6 cellular contexts compared by ENCODE assay signal in the genomic region with DNA sequence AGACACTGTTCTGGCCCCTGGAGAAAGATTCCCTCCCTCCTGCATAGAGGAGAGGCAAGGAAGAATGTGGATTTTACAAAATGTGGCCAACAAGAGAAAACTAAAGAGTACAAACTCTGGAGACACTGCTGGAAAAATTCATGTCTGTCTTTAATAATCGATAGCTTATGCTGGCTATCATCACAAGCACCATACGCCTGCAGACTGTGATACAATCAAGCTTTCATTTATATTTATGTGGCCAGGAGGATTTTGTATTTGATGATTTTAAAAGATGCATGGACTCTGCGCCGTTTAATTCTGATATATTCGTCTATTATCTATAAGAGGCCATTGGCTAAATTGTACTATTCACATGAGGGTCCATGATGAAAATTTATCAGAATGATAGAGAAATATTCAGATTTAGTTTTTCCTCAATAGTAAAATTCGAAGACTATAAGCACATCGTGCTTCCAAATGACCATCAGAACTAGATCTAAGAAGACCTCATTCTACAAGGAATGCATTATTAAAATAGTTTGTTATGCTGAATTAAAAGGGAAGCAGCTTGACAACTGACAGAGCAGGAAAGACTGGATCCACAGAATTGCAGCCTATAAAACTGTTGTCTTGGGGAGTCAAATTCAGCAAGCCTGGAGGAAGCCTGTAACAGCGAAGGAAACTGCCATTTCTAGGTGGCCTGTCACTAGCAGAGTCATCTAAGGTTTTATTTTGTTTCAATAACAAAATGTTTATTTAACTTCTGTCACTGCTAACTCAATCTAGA.
"Had no signal": no experiment of that assay in that cellular context is flagged by ENCODE, and none has a peak within 500 bp of the region (broad histone marks: within the 10 kb centered on the region; RNA-seq: fewer than 3 reads in every experiment).

No MANE protein-coding gene starts in this region.

- H3K4me1 Mint-ChIP-seq: IgD-negative memory B cell had no signal

- ATAC-seq: GM23338, HepG2 had no signal

- H3K27ac Mint-ChIP-seq: GM23338, H9, IgD-negative memory B cell had no signal

- H3K4me3 ChIP-seq: GM23338 had no signal

- H3K4me2 ChIP-seq: GM23338 had no signal

- H3K27me3 Mint-ChIP-seq: IgD-negative memory B cell had no signal

- H3K36me3 Mint-ChIP-seq: IgD-negative memory B cell had no signal

- DNase-seq: H9, HCEC 1CT had no signal

- H2AFZ ChIP-seq: GM23338 had no signal

- H3K27ac ChIP-seq: HL-60 had no signal

- H3K4me3 Mint-ChIP-seq: GM23338, H9, IgD-negative memory B cell had no signal
